9 cellular contexts compared by ENCODE assay signal in the genomic region with DNA sequence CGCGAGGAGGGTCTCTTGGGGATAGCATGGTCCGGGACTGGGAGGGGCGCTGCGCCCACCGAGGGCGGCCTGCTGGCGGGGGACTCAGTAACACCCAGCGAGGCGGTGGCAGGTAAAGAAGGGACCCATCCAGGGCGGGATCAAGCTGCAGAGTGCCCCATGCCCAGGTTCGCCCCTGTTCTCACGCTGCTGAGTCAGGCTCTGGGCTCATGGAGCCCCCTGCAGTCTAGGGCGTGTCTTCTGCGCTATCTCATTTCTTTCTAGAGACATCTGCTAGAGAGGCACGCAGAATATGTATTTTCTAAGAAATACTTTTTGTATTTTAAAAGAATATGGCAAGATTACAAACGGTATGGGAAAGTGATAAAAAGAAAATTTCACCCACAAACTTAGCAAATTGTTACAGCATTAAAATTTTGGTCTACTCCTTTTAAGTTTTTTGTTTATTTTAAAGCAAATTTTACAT. TPM values are rescaled to one million over a fixed set of nuclear protein-coding genes. Genes with fewer than 3 reads are reported as not detected.
DNase-seq lines count a peak whose midpoint lies in the region; ATAC-seq and TF ChIP-seq lines count a peak whose summit lies in the region.
"Had no signal": no experiment of that assay in that cellular context is flagged by ENCODE, and none has a peak within 500 bp of the region (broad histone marks: within the 10 kb centered on the region; RNA-seq: fewer than 3 reads in every experiment).

No MANE protein-coding gene starts in this region.

- in situ Hi-C loops in Panc1 (cut with HindIII; ENCODE audit: low pct_unique_long_range_greater_than_20kb, low sequenced_read_pairs) (no loop called here), transverse colon (cut with MboI; ENCODE audit: low pct_ligation_motif_present in 1 of 4, low pct_unique_long_range_greater_than_20kb in 1 of 4, low sequenced_read_pairs in 3 of 4) (loop anchor here (25.0 kb wide), 2 partner anchors 166 to 291 kb away; no protein-coding TSS in a partner anchor)

- TF ChIP-seq POLR2A in transverse colon (IDR thresholded peaks at IDR 0.05) = no peak

- 0 to 2% methylated on average over 5 to 17 of the region's 17 CpGs for WGBS in transverse colon (ENCODE audit: low coverage in 1 of 2), 2 donors

- H3K36me3 ChIP-seq in BJ (ENCODE audit: control insufficient read depth, insufficient read depth, low read length) (no peaks in the 10 kb centered on the region), Panc1 (ENCODE audit: control insufficient read depth, insufficient read depth, low read length) (no peaks in the 10 kb centered on the region), lower lobe of right lung (no peaks in the 10 kb centered on the region), transverse colon (no peaks in the 10 kb centered on the region)

- TF ChIP-seq CTCF in BJ (IDR thresholded peaks at IDR 0.05; ENCODE audit: insufficient read depth, low read depth, low read length) = peak; percentile 28
- TF ChIP-seq CTCF in Panc1 (IDR thresholded peaks at IDR 0.05) = no peak
- TF ChIP-seq CTCF in coronary artery (IDR thresholded peaks at IDR 0.05) = no peak
- TF ChIP-seq CTCF in lower lobe of right lung (IDR thresholded peaks at IDR 0.05) = peak; percentile 18
- TF ChIP-seq CTCF in transverse colon (IDR thresholded peaks at IDR 0.05) = no peak

- ATAC-seq in GM18868 (IDR thresholded peaks at IDR 0.05; ENCODE audit: unreplicated experiment) (peak; percentile 63), HG03342 (IDR thresholded peaks at IDR 0.05; ENCODE audit: unreplicated experiment) (peak; percentile 59), Panc1 (peak; percentile 70), lower lobe of right lung (peak; percentile 64 to 76), HG02884 (IDR thresholded peaks at IDR 0.05; ENCODE audit: unreplicated experiment) (no peak)

- H3K27me3 ChIP-seq in BJ (ENCODE audit: control insufficient read depth, insufficient read depth, low read length) = peaks cover 6% of the 10 kb centered on the region
- no peaks in the 10 kb centered on the region; the same call in none of the 2 replicates for H3K27me3 ChIP-seq in Panc1 (ENCODE audit: control insufficient read depth, insufficient read depth, low read length)
- peaks cover 5% of the 10 kb centered on the region for H3K27me3 ChIP-seq in lower lobe of right lung (ENCODE audit: low read depth)
- H3K27me3 ChIP-seq in transverse colon = peaks cover 6% of the 10 kb centered on the region

- H3K9me3 ChIP-seq in Panc1 (ENCODE audit: control insufficient read depth, insufficient read depth, low read depth, low read length) (peaks cover 15% of the 10 kb centered on the region; the same call in 1 of the 2 replicates), lower lobe of right lung (peaks cover 3% of the 10 kb centered on the region), transverse colon (peaks cover 0 to 8% of the 10 kb centered on the region in 2 donors)

- DNase-seq in BJ (ENCODE audit: low read depth) (no peak), Panc1 (ENCODE audit: low read depth, low spot score) (no peak), coronary artery (ENCODE audit: low spot score) (peak; percentile 74), lower lobe of right lung (peak; percentile 57), transverse colon (peak; percentile 45)

- CTCF ChIA-PET in BJ (lab: Yijun Ruan, JAX) (interaction anchor here (1.4 kb wide), 1 partner anchor 79 kb away, joined by 3 read pairs; no protein-coding TSS in a partner anchor), Panc1 (lab: Charles Lee) (interaction anchor here (0.6 kb wide), 1 partner anchor 440 kb away, joined by 5 read pairs; no protein-coding TSS in a partner anchor)

- peak overlapping the region; percentile 84 for H3K27ac ChIP-seq in Panc1 (ENCODE audit: low read length)
- H3K27ac ChIP-seq in coronary artery = peak overlapping the region; percentile 95 to 97
- H3K27ac ChIP-seq in lower lobe of right lung = peak overlapping the region; percentile 92
- H3K27ac ChIP-seq in transverse colon = peak overlapping the region; percentile 85 to 87 (median 86)

- intact Hi-C loops in Panc1 (cut with micrococcal nuclease; ENCODE audit: unreplicated experiment) = no loop called here
- intact Hi-C loops in lower lobe of right lung (cut with DNase I) = no loop called here
- intact Hi-C loops in transverse colon (cut with DNase I; ENCODE audit: low total_unique reads) = no loop called here

- no peak for TF ChIP-seq EP300 in transverse colon (IDR thresholded peaks at IDR 0.05; ENCODE audit: low read depth)

- H3K4me3 ChIP-seq in BJ (ENCODE audit: low read depth, low read length) (peak overlapping the region; percentile 41), Panc1 (ENCODE audit: low read depth in 2 of 2, low read length in 2 of 2) (peak overlapping the region; percentile 54 to 82), coronary artery (peak overlapping the region; percentile 96), lower lobe of right lung (peak overlapping the region; percentile 78), transverse colon (peak overlapping the region; percentile 61 to 68 (median 64))

- no TSS peak for BruUV-seq in Panc1 (replicated peaks; lab: Mats Ljungman, UMichigan)

- POLR2A ChIA-PET in BJ (lab: Charles Lee) (no interaction called here), Panc1 (lab: Charles Lee) (no interaction called here)

- H3K4me1 ChIP-seq in Panc1 (ENCODE audit: control insufficient read depth, insufficient read depth, low read length) (peaks cover 19% of the 10 kb centered on the region), lower lobe of right lung (peaks cover 24% of the 10 kb centered on the region), transverse colon (peaks cover 0 to 25% (median 12%) of the 10 kb centered on the region in 4 donors)

RNA-seq across cellular contexts. Expression of a gene that starts 0.9 kb away (rescaled TPM):
- polyA plus RNA-seq in BJ (2011; rRNA removed) = 3.7 and 4.8 TPM in 2 replicates
- 0.93 and 2.0 TPM in 2 replicates for polyA minus RNA-seq in BJ (2011; rRNA and poly(A)+ RNA removed)
- total RNA-seq in Panc1 (2021; ENCODE audit: unreplicated experiment) = 86.6 TPM
- 61.2 TPM for polyA plus RNA-seq in Panc1 (2012; ENCODE audit: insufficient read length)
- 66.0 TPM for total RNA-seq in lower lobe of right lung
- total RNA-seq in transverse colon = 10 to 100 TPM; 19.1 to 47.0 (median 28.2) TPM
- total RNA-seq: T-helper 1 cell treated with Interleukin-12 subunit alpha and Interleukin-12 subunit beta and Interleukin-4 antibody, amounts not matched to agents 30 ng/mL and 1 ng/mL, for 36 hours had no signal

RNA-seq across cellular contexts. Expression of a gene that starts 4.8 kb away (rescaled TPM):
- polyA plus RNA-seq in BJ (2011; rRNA removed) = 0.16 and 0.22 TPM in 2 replicates
- not detected in 2 replicates for polyA minus RNA-seq in BJ (2011; rRNA and poly(A)+ RNA removed)
- total RNA-seq in Panc1 (2021; ENCODE audit: unreplicated experiment) (0.74 TPM), lower lobe of right lung (4.8 TPM), transverse colon (1 to 10 TPM in 1 of 4 donors, under 1 TPM in 2, not detected in 1; 0.41 to 1.8 (median 0.64) TPM)
- 0.23 TPM for polyA plus RNA-seq in Panc1 (2012; ENCODE audit: insufficient read length)
- total RNA-seq: T-helper 1 cell treated with Interleukin-12 subunit alpha and Interleukin-12 subunit beta and Interleukin-4 antibody, amounts not matched to agents 30 ng/mL and 1 ng/mL, for 36 hours had no signal

Comparison
In these comparisons a context has a peak if more than half of its experiments do, and no peak if none do; other contexts are left out.
1. DNase-seq: peak in coronary artery (single experiment), lower lobe of right lung (single experiment) and transverse colon (single experiment); none in BJ (single experiment) and Panc1 (single experiment).
2. H3K4me3 ChIP-seq: peak in every context shown above with its lines; median percentile 96 in coronary artery; 78 in lower lobe of right lung; 68 in Panc1; 64 in transverse colon; 41 in BJ.
3. CTCF ChIP-seq: peak in BJ (single experiment) and lower lobe of right lung (single experiment); none in Panc1 (single experiment), coronary artery (single experiment) and transverse colon (0 of 5).
4. Peak in every context shown above with its lines, with median percentiles within 50 percentile points of each other: H3K27ac ChIP-seq.